ENCODE assay signal across 8 cellular contexts in genomic region chr2:37672870-37673184, GRCh38. TPM values are rescaled to one million over a fixed set of nuclear protein-coding genes. Genes with fewer than 3 reads are reported as not detected.
DNase-seq lines count a peak whose midpoint lies in the region; ATAC-seq and TF ChIP-seq lines count a peak whose summit lies in the region.

No MANE protein-coding gene starts in this region.

- no peaks in the 10 kb centered on the region for H3K36me3 ChIP-seq in sigmoid colon

- peak overlapping the region; percentile 93 to 99 (median 96) for H3K27ac ChIP-seq in sigmoid colon

- no peak for ATAC-seq in T-helper 17 cell
- no peak for ATAC-seq in left lobe of liver

- no peak for TF ChIP-seq EP300 in sigmoid colon (IDR thresholded peaks at IDR 0.05)

- intact Hi-C loops in sigmoid colon (cut with DNase I), result loop anchor here (2.0 to 5.0 kb wide), 3 partner anchors 160 to 199 kb away; no protein-coding TSS in a partner anchor

- no peak for DNase-seq in T-helper 17 cell
- no peak for DNase-seq in foreskin fibroblast
- no peak for DNase-seq in sigmoid colon
- no peak for DNase-seq in NCI-H1092 treated with DMSO at 0.1 percent for 48 hours (lab: John Stamatoyannopoulos, UW)
- DNase-seq in left lobe of liver (ENCODE audit: low spot score), result no peak
- no peak for DNase-seq in globus pallidus (ENCODE audit: low spot score)
- no peak for DNase-seq in activated naive CD4-positive, alpha-beta T cell (lab: John Stamatoyannopoulos, UW)

- H3K27me3 ChIP-seq in sigmoid colon, result no peaks in the 10 kb centered on the region

- H3K9me3 ChIP-seq in T-helper 17 cell (ENCODE audit: control insufficient read depth, low read length, poor library complexity, severe bottlenecking), result peaks cover 4% of the 10 kb centered on the region
- no peaks in the 10 kb centered on the region for H3K9me3 ChIP-seq in sigmoid colon

- peak overlapping the region; percentile 93 for H3K4me3 ChIP-seq in GM12875 (ENCODE audit: low read depth, low read length)
- H3K4me3 ChIP-seq in foreskin fibroblast (ENCODE audit: low read depth in 1 of 2, low read length in 2 of 2), result peak overlapping the region; percentile 76 to 90
- peak overlapping the region; percentile 83 to 97 (median 94) for H3K4me3 ChIP-seq in sigmoid colon

- WGBS in sigmoid colon, 2 donors, result 10 to 30% methylated on average over 7 of the region's 7 CpGs

- peaks cover 0 to 34% (median 11%) of the 10 kb centered on the region in 4 donors for H3K4me1 ChIP-seq in sigmoid colon

- TF ChIP-seq CTCF in GM12875 (IDR thresholded peaks at IDR 0.05; ENCODE audit: borderline replicate concordance, insufficient read depth, low read depth, low read length) (no peak), foreskin fibroblast (IDR thresholded peaks at IDR 0.05; ENCODE audit: low read depth, low read length) (no peak), sigmoid colon (IDR thresholded peaks at IDR 0.05) (no peak)

- TF ChIP-seq POLR2A in sigmoid colon (IDR thresholded peaks at IDR 0.05), result no peak

- H3K4me1 Mint-ChIP-seq in T-helper 17 cell, result peaks cover 29% of the 10 kb centered on the region

- H3K36me3 Mint-ChIP-seq in T-helper 17 cell (ENCODE audit: low read depth), result peaks cover 2% of the 10 kb centered on the region

- peak overlapping the region; percentile 77 for H3K27ac Mint-ChIP-seq in T-helper 17 cell

- H3K4me3 Mint-ChIP-seq in T-helper 17 cell, result peak overlapping the region; percentile 97

- H3K27me3 Mint-ChIP-seq in T-helper 17 cell, result no peaks in the 10 kb centered on the region

RNA-seq across cellular contexts. Expression of gene CDC42EP3, which starts 1.4 kb away (rescaled TPM):
- total RNA-seq in T-helper 17 cell (10 to 100 TPM; 45.1 to 48.9 TPM), sigmoid colon (10 to 100 TPM; 41.1 to 84.5 (median 44.8) TPM), left lobe of liver (3.4 TPM)
- polyA plus RNA-seq in sigmoid colon, result 10 to 100 TPM; 10.9 to 20.4 (median 11.8) TPM
